15 cellular contexts compared by ENCODE assay signal in the genomic region with DNA sequence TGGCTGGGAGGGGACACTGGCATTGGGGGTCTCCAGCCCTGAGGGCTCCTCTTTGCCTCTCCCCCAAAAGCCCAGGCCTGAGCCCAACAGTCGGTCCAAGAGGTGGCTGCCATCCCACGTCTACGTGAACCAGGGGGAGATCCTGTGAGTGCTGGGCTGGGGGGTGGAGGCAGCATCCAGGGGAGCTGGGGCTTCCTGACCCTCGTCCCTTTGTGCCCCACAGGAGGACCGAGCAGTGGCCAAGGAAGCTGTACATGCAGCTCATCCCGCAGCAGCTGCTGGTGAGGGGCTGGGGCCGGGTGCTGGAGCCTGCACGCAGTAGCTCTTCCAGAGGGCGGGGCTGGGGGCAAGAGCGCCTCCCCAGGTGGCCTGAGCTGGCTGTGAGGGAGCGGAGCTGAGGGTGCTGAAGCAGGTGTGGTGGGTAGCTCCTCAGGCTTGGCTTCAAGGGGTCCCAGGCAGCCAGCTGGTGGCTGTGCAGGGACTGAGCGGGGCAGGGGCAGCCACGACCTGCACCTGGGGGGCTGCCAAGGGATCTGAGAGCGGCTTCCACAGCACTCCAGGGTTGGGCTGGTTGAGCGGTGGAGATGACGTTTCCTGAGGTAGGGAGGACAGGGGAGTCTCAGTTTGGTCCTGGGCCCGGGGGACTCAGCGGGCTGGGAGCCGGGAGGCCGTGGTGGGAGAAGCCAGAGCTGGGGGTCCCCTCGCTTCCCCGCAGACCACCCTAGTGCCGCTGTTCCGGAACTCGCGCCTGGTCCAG. TPM values are rescaled to one million over a fixed set of nuclear protein-coding genes. Genes with fewer than 3 reads are reported as not detected.
DNase-seq lines count a peak whose midpoint lies in the region; ATAC-seq, FAIRE-seq and TF ChIP-seq lines count a peak whose summit lies in the region.
"Had no signal": no experiment of that assay in that cellular context is flagged by ENCODE, and none has a peak within 500 bp of the region (broad histone marks: within the 10 kb centered on the region; RNA-seq: fewer than 3 reads in every experiment).

No MANE protein-coding gene starts in this region.

- H3K27me3 Mint-ChIP-seq in activated CD4-positive, alpha-beta T cell treated with anti-CD3 and anti-CD28 coated beads for 36 hours: no peaks in the 10 kb centered on the region
- H3K27me3 Mint-ChIP-seq: natural killer cell treated with Interleukin-12 subunit alpha and Interleukin-12 subunit beta and Interleukin-15 and Interleukin-18, amount 100 ng/mL, for 72 hours had no signal

- H3K9me3 ChIP-seq in SJSA1 (replicated peaks): no peaks in the 10 kb centered on the region

- TF ChIP-seq POLR2A in GM12891 (IDR thresholded peaks at IDR 0.05; ENCODE audit: low read depth, low read length): no peak

- H3K27ac Mint-ChIP-seq in activated CD4-positive, alpha-beta T cell treated with anti-CD3 and anti-CD28 coated beads for 36 hours: no peak overlapping the region
- H3K27ac Mint-ChIP-seq: natural killer cell treated with Interleukin-12 subunit alpha and Interleukin-12 subunit beta and Interleukin-15 and Interleukin-18, amount 100 ng/mL, for 72 hours had no signal

- H3K4me1 ChIP-seq in SJSA1 (replicated peaks): peaks cover 33% of the 10 kb centered on the region

- intact Hi-C loops in activated CD4-positive, alpha-beta T cell treated with anti-CD3 and anti-CD28 coated beads for 36 hours (cut with DNase I, micrococcal nuclease): no loop called here

- H3K27ac ChIP-seq in SJSA1: peak overlapping the region; percentile 62; the same call in 1 of the 2 replicates
- H3K27ac ChIP-seq in temporal lobe (ENCODE audit: low read depth, low read length): peak overlapping the region; percentile 30

- peaks cover 85% of the 10 kb centered on the region for H3K36me3 ChIP-seq in SJSA1

- H3K4me3 ChIP-seq in SJSA1: no peak overlapping the region

- H3K4me3 Mint-ChIP-seq in activated CD4-positive, alpha-beta T cell treated with anti-CD3 and anti-CD28 coated beads for 36 hours: no peak overlapping the region
- H3K4me3 Mint-ChIP-seq: natural killer cell treated with Interleukin-12 subunit alpha and Interleukin-12 subunit beta and Interleukin-15 and Interleukin-18, amount 100 ng/mL, for 72 hours had no signal

- ATAC-seq in activated CD4-positive, alpha-beta T cell treated with anti-CD3 and anti-CD28 coated beads for 36 hours: no peak
- no peak for ATAC-seq in left lobe of liver
- ATAC-seq in omental fat pad (ENCODE audit: low FRiP score): no peak
- ATAC-seq in GM21447 (IDR thresholded peaks at IDR 0.05; ENCODE audit: unreplicated experiment): no peak
- ATAC-seq: natural killer cell treated with Interleukin-12 subunit alpha and Interleukin-12 subunit beta and Interleukin-15 and Interleukin-18, amount 100 ng/mL, for 72 hours had no signal

- DNase-seq in activated CD4-positive, alpha-beta T cell treated with anti-CD3 and anti-CD28 coated beads for 36 hours: peak; percentile 14
- DNase-seq in activated CD4-positive, alpha-beta T cell treated with anti-CD3 and anti-CD28 coated beads, Interleukin-2, amount 50 U/mL, for 1 hour: no peak
- DNase-seq in SJSA1 (ENCODE audit: low read depth in 1 of 2, low spot score in 2 of 2): no peak
- DNase-seq in left lobe of liver (ENCODE audit: low spot score): peak; percentile 48
- no peak for DNase-seq in omental fat pad (ENCODE audit: low spot score)
- no peak for DNase-seq in GM12891 (ENCODE audit: insufficient read length, low spot score)
- DNase-seq: ACHN, foreskin melanocyte, kidney glomerular epithelial cell, NCI-H226, small intestine had no signal

- no peaks in the 10 kb centered on the region for H3K27me3 ChIP-seq in SJSA1 (replicated peaks)

- POLR2A ChIA-PET in activated CD4-positive, alpha-beta T cell treated with anti-CD3 and anti-CD28 coated beads for 36 hours (lab: Charles Lee): no interaction called here

- peaks cover 31% of the 10 kb centered on the region for H3K36me3 Mint-ChIP-seq in activated CD4-positive, alpha-beta T cell treated with anti-CD3 and anti-CD28 coated beads for 36 hours (ENCODE audit: low read depth)
- H3K36me3 Mint-ChIP-seq: natural killer cell treated with Interleukin-12 subunit alpha and Interleukin-12 subunit beta and Interleukin-15 and Interleukin-18, amount 100 ng/mL, for 72 hours had no signal

- CTCF ChIA-PET in activated CD4-positive, alpha-beta T cell treated with anti-CD3 and anti-CD28 coated beads for 36 hours (lab: Charles Lee): no interaction called here

- H3K4me1 Mint-ChIP-seq in activated CD4-positive, alpha-beta T cell treated with anti-CD3 and anti-CD28 coated beads for 36 hours: peaks cover 3% of the 10 kb centered on the region

- TF ChIP-seq CTCF in omental fat pad (IDR thresholded peaks at IDR 0.05): no peak

- no peaks in the 10 kb centered on the region for H3K9me3 Mint-ChIP-seq in activated CD4-positive, alpha-beta T cell treated with anti-CD3 and anti-CD28 coated beads for 36 hours (ENCODE audit: low read depth)
- H3K9me3 Mint-ChIP-seq: natural killer cell treated with Interleukin-12 subunit alpha and Interleukin-12 subunit beta and Interleukin-15 and Interleukin-18, amount 100 ng/mL, for 72 hours had no signal

- no peak for FAIRE-seq in GM12891 (lab: Jason Lieb, UNC)
- FAIRE-seq: GM19239, small intestine had no signal

TF ChIP-seq in GM12891, 5 proteins besides CTCF, POLR2A, EP300 and RAD21:
- no peak for TF ChIP-seq SPI1 (IDR thresholded peaks at IDR 0.05; ENCODE audit: low read depth, low read length)
- TF ChIP-seq POLR2AphosphoS5 (IDR thresholded peaks at IDR 0.05; ENCODE audit: low read depth, low read length): no peak; the same call in 1 of the 2 replicates
- TF ChIP-seq TAF1 (IDR thresholded peaks at IDR 0.05; ENCODE audit: low read depth, low read length): no peak
- no peak for TF ChIP-seq PAX5 (IDR thresholded peaks at IDR 0.05; ENCODE audit: insufficient read depth, low read length, severe bottlenecking)

RNA-seq across cellular contexts. Expression of a gene that starts 7.1 kb away (rescaled TPM):
- 100 to 1,000 TPM in 1 of 2 experiments, 10 to 100 TPM in 1; 76.9 to 104 TPM for total RNA-seq in activated CD4-positive, alpha-beta T cell treated with anti-CD3 and anti-CD28 coated beads for 36 hours
- total RNA-seq in SJSA1 (2014; rRNA removed; shearing (Covaris generic)): 65.8 and 98.0 TPM in 2 replicates
- total RNA-seq in left lobe of liver: 86.0 TPM
- total RNA-seq in temporal lobe: 84.8 TPM
- total RNA-seq in omental fat pad: 10 to 100 TPM; 37.3 to 64.8 (median 58.1) TPM
- polyA plus RNA-seq in GM12891 (2012; ENCODE audit: low read depth, missing spikeins): 50.1 TPM

RNA-seq across cellular contexts. Expression of a gene that starts 9.4 kb away (rescaled TPM):
- 10 to 100 TPM; 59.5 to 65.7 TPM for total RNA-seq in activated CD4-positive, alpha-beta T cell treated with anti-CD3 and anti-CD28 coated beads for 36 hours
- 19.6 and 35.0 TPM in 2 replicates for total RNA-seq in SJSA1 (2014; rRNA removed; shearing (Covaris generic))
- total RNA-seq in left lobe of liver (33.7 TPM), temporal lobe (10.6 TPM), omental fat pad (10 to 100 TPM; 33.9 to 69.7 (median 50.2) TPM)
- 35.2 TPM for polyA plus RNA-seq in GM12891 (2012; ENCODE audit: low read depth, missing spikeins)

RNA-seq across cellular contexts. Expression of a gene that starts 19.1 kb away (rescaled TPM):
- total RNA-seq in activated CD4-positive, alpha-beta T cell treated with anti-CD3 and anti-CD28 coated beads for 36 hours: 10 to 100 TPM; 16.1 to 20.3 TPM
- 2.5 and 8.8 TPM in 2 replicates for total RNA-seq in SJSA1 (2014; rRNA removed; shearing (Covaris generic))
- 27.6 TPM for total RNA-seq in left lobe of liver
- total RNA-seq in temporal lobe: 2.5 TPM
- 10 to 100 TPM; 12.2 to 18.3 (median 14.7) TPM for total RNA-seq in omental fat pad
- polyA plus RNA-seq in GM12891 (2012; ENCODE audit: low read depth, missing spikeins): 14.6 TPM

RNA-seq across cellular contexts. Expression of a gene that starts 19.5 kb away (rescaled TPM):
- 10 to 100 TPM; 29.1 to 29.6 TPM for total RNA-seq in activated CD4-positive, alpha-beta T cell treated with anti-CD3 and anti-CD28 coated beads for 36 hours
- total RNA-seq in SJSA1 (2014; rRNA removed; shearing (Covaris generic)): 2.2 and 3.9 TPM in 2 replicates
- total RNA-seq in left lobe of liver (31.7 TPM), temporal lobe (10.6 TPM), omental fat pad (10 to 100 TPM; 15.6 to 24.9 (median 22.3) TPM)
- polyA plus RNA-seq in GM12891 (2012; ENCODE audit: low read depth, missing spikeins): 29.6 TPM

RNA-seq across cellular contexts. Expression of a gene that starts 38.7 kb away (rescaled TPM):
- total RNA-seq in activated CD4-positive, alpha-beta T cell treated with anti-CD3 and anti-CD28 coated beads for 36 hours: 10 to 100 TPM; 21.2 to 22.2 TPM
- 0.18 TPM in 1 of 2 replicates, not detected in the other for total RNA-seq in SJSA1 (2014; rRNA removed; shearing (Covaris generic))
- total RNA-seq in left lobe of liver (0.13 TPM), temporal lobe (not detected), omental fat pad (1 to 10 TPM in 2 of 4 donors, under 1 TPM in 1, not detected in 1; 0.56 to 5.5 (median 1.5) TPM)
- polyA plus RNA-seq in GM12891 (2012; ENCODE audit: low read depth, missing spikeins): 30.1 TPM

Comparison
In these comparisons a context has a peak if more than half of its experiments do, and no peak if none do; other contexts are left out.
1. DNase-seq: peak in activated CD4-positive, alpha-beta T cell treated with anti-CD3 and anti-CD28 coated beads for 36 hours (single experiment) and left lobe of liver (single experiment); none in activated CD4-positive, alpha-beta T cell treated with anti-CD3 and anti-CD28 coated beads, Interleukin-2, amount 50 U/mL, for 1 hour (single experiment), SJSA1 (0 of 2), omental fat pad (single experiment) and GM12891 (single experiment).